Comparison of ENCODE assay signal across 8 cellular contexts in the genomic region with DNA sequence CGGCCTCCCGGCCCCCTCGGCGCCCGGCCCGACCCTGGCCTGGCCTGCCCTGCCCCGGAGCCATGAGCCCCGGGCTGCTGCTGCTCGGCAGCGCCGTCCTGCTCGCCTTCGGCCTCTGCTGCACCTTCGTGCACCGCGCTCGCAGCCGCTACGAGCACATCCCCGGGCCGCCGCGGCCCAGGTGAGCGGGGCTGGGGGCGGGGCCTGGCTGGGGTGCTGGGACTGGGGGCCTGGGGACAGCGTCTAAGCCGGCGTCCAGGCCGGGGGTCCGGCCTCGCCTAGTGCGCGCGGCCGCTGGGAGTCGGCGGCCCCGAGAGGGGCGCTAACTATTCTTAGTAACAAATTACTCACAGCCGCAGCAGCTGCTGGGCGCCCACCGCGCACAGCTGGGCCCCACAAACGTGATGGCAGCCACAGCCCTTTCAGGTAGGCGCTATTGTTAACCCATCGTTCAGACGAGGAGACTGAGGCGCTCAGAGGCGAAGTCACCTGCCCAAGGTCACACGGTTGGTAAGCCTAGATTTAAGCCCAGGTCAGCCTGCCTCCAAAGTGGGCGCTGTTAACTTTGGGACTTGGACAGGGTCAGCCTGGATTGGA. TPM values are rescaled to one million over a fixed set of nuclear protein-coding genes. Genes with fewer than 3 reads are reported as not detected.
A peak's percentile ranks its signal among the peaks of the same experiment; 100 is the strongest.
DNase-seq lines count a peak whose midpoint lies in the region; ATAC-seq and TF ChIP-seq lines count a peak whose summit lies in the region.

No MANE protein-coding gene starts in this region.

- no peaks in the 10 kb centered on the region for H3K36me3 ChIP-seq in ascending aorta
- H3K36me3 ChIP-seq in mucosa of rectum (ENCODE audit: control insufficient read depth in 2 of 2, insufficient read depth in 2 of 2, low read length in 2 of 2) = no peaks in the 10 kb centered on the region

- peak overlapping the region; percentile 5 to 36 for H3K9ac ChIP-seq in mucosa of rectum (ENCODE audit: low read depth in 1 of 2, low read length in 2 of 2)

- H3K4me3 ChIP-seq in ascending aorta = peak overlapping the region; percentile 63 to 87
- peak overlapping the region; percentile 64 to 65 for H3K4me3 ChIP-seq in mucosa of rectum (ENCODE audit: low read length in 2 of 2)

- intact Hi-C loops in ascending aorta (cut with DNase I) = loop anchor here (1.0 to 10.0 kb wide), 8 partner anchors 46 to 860 kb away; a partner anchor contains a TSS

- H3K4me1 ChIP-seq in ascending aorta (peaks cover 0 to 5% of the 10 kb centered on the region in 2 donors), mucosa of rectum (ENCODE audit: control insufficient read depth in 2 of 2, insufficient read depth in 2 of 2, low read length in 2 of 2) (peaks cover 12% of the 10 kb centered on the region in 2 donors)

- no peak for TF ChIP-seq CTCF in ascending aorta (IDR thresholded peaks at IDR 0.05)

- H3K9me3 ChIP-seq in ascending aorta (no peaks in the 10 kb centered on the region), mucosa of rectum (ENCODE audit: control insufficient read depth in 2 of 2, low read length in 2 of 2) (no peaks in the 10 kb centered on the region)

- H3K27me3 ChIP-seq in ascending aorta (no peaks in the 10 kb centered on the region), mucosa of rectum (ENCODE audit: control insufficient read depth in 2 of 2, insufficient read depth in 2 of 2, low read length in 2 of 2) (peaks cover 8 to 17% of the 10 kb centered on the region in 2 donors)

- ATAC-seq in HG02970 (IDR thresholded peaks at IDR 0.05; ENCODE audit: low FRiP score, unreplicated experiment) = peak; percentile 19
- no peak for ATAC-seq in HG03139 (IDR thresholded peaks at IDR 0.05; ENCODE audit: unreplicated experiment)
- no peak for ATAC-seq in HG02973 (IDR thresholded peaks at IDR 0.05; ENCODE audit: unreplicated experiment)

- peak; percentile 19 to 25 for DNase-seq in activated CD4-positive, alpha-beta T cell treated with anti-CD3 and anti-CD28 coated beads, Interleukin-2, amount 50 U/mL, for 4 hours
- no peak for DNase-seq in activated CD4-positive, alpha-beta T cell treated with anti-CD3 and anti-CD28 coated beads for 4 hours
- DNase-seq in ascending aorta (ENCODE audit: low spot score in 2 of 2) (no peak), NCI-H1436 (lab: John Stamatoyannopoulos, UW) (no peak)

- H3K27ac ChIP-seq in ascending aorta (peak overlapping the region in 1 of 2 donors; percentile 67), mucosa of rectum (ENCODE audit: low read depth in 2 of 2, low read length in 2 of 2) (no peak overlapping the region)

RNA-seq across cellular contexts. Expression of a gene that starts 0.4 kb away (rescaled TPM):
- total RNA-seq in ascending aorta = not detected

RNA-seq across cellular contexts. Expression of a gene that starts 39.5 kb away (rescaled TPM):
- total RNA-seq in ascending aorta = 11.9 TPM

Comparison
In these comparisons a context has a peak if more than half of its experiments do, and no peak if none do; other contexts are left out.
1. DNase-seq: peak in activated CD4-positive, alpha-beta T cell treated with anti-CD3 and anti-CD28 coated beads, Interleukin-2, amount 50 U/mL, for 4 hours (2 of 2); none in activated CD4-positive, alpha-beta T cell treated with anti-CD3 and anti-CD28 coated beads for 4 hours (0 of 2), ascending aorta (0 of 2) and NCI-H1436 (single experiment).